Comparison of ENCODE assay signal across 8 cellular contexts in the genomic region with DNA sequence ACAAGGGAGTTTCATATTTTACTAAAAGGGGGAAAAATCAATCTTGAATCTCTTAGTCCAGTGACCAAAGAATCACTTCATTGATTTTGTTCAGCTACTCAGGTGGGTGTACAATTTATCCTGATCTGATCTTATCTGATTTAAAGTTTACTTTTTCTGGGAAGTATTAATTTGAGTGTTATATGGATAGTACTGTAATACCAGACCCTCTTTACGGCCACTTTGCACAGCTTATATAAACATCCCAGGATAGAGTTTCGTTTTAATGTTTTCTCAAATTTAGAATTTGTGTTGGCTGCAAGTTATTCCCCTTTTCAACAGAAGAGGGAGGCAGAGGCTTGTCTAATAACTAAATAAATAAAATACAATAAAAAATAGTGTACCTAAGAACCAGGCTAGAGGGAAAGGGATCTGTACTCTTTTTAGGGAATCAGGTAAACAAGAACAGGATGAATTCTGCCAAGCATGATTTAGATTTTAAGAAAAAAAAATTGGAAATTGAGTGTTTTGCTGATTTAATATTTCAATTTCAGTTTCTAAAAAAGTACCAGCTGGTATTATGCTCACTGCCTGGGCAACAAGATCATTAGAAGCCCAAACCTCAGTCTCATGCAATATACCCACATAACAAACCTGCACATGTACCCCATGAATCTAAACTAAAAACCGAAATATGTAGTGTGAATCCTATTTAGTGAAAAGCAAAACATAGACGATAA.
DNase-seq lines count a peak whose midpoint lies in the region; ATAC-seq, FAIRE-seq and TF ChIP-seq lines count a peak whose summit lies in the region.

No MANE protein-coding gene starts in this region.

- no peak for FAIRE-seq in GM12878 (lab: Jason Lieb, UNC)
- no peak for FAIRE-seq in small intestine (lab: Jason Lieb, UNC)

- TF ChIP-seq POLR2A in GM12878 (IDR thresholded peaks at IDR 0.05; ENCODE audit: low read depth, low read length), result no peak

- 23% methylated on average over 4 of the region's 4 CpGs for WGBS in GM12878 (ENCODE audit: insufficient coverage, insufficient replicate concordance, low lambda C conversion rate, missing lambda C conversion rate)
- WGBS in small intestine, 3 donors, result 49 to 52% (median 50%) methylated on average over 4 of the region's 4 CpGs

- no peak overlapping the region for H3K4me3 ChIP-seq in Loucy (ENCODE audit: low read length, poor library complexity, severe bottlenecking)
- H3K4me3 ChIP-seq in GM12878, result no peak overlapping the region
- H3K4me3 ChIP-seq in small intestine (ENCODE audit: low read depth in 1 of 2, low read length in 2 of 2), result no peak overlapping the region

- in situ Hi-C loops in GM12878 (cut with MboI), result loop anchor here (5.0 kb wide), 1 partner anchor 99 kb away; no protein-coding TSS in a partner anchor

- H3K27ac Mint-ChIP-seq in mesothelial cell of epicardium, result no peak overlapping the region

- no peak for TF ChIP-seq RAD21 in GM12878 (IDR thresholded peaks at IDR 0.05; ENCODE audit: insufficient read depth, low read depth, low read length)

- H3K9ac ChIP-seq in Loucy (ENCODE audit: low read depth, low read length, poor library complexity, severe bottlenecking), result no peak overlapping the region
- no peak overlapping the region for H3K9ac ChIP-seq in GM12878 (ENCODE audit: control insufficient read depth, insufficient read depth, low read length)

- no peak for ATAC-seq in GM12878

- TF ChIP-seq EP300 in GM12878 (IDR thresholded peaks at IDR 0.05; ENCODE audit: borderline replicate concordance in 1 of 2, control insufficient read depth in 1 of 2, low read depth in 2 of 2, low read length in 2 of 2), result no peak

- peaks cover 10% of the 10 kb centered on the region for H3K4me1 Mint-ChIP-seq in mesothelial cell of epicardium

- H3K9me3 Mint-ChIP-seq in mesothelial cell of epicardium, result no peaks in the 10 kb centered on the region

- H2AFZ ChIP-seq in Loucy (ENCODE audit: low read length), result no peak overlapping the region
- H2AFZ ChIP-seq in GM12878 (ENCODE audit: control insufficient read depth, low read depth, low read length), result no peak overlapping the region

- H3K27me3 Mint-ChIP-seq in mesothelial cell of epicardium (ENCODE audit: low read depth), result no peaks in the 10 kb centered on the region

- no peaks in the 10 kb centered on the region for H3K36me3 ChIP-seq in Loucy (ENCODE audit: insufficient read depth, low read length)
- no peaks in the 10 kb centered on the region for H3K36me3 ChIP-seq in GM12878 (ENCODE audit: control insufficient read depth in 2 of 2, insufficient read depth in 2 of 2, low read length in 1 of 2)
- H3K36me3 ChIP-seq in small intestine (ENCODE audit: control insufficient read depth in 2 of 2, insufficient read depth in 2 of 2, low read length in 2 of 2), result no peaks in the 10 kb centered on the region

- no peak overlapping the region for H3K4me2 ChIP-seq in Loucy (ENCODE audit: low read depth, low read length, poor library complexity, severe bottlenecking)
- no peak overlapping the region for H3K4me2 ChIP-seq in GM12878 (ENCODE audit: control insufficient read depth, insufficient read depth)

- H3K36me3 Mint-ChIP-seq in mesothelial cell of epicardium, result no peaks in the 10 kb centered on the region

- DNase-seq in DMS53 treated with DMSO at 0.1 percent for 48 hours (lab: John Stamatoyannopoulos, UW; ENCODE audit: unreplicated experiment) (peak; percentile 1), GM12878 (ENCODE audit: low read depth, low spot score) (no peak), mesothelial cell of epicardium (ENCODE audit: low spot score in 2 of 2, unreplicated experiment in 2 of 2) (no peak), NOMO-1 (lab: John Stamatoyannopoulos, UW; ENCODE audit: unreplicated experiment in 2 of 2) (no peak), LoVo (ENCODE audit: low spot score) (no peak), small intestine (no peak), T-helper 9 cell (no peak)

- H3K27ac ChIP-seq in GM12878 (ENCODE audit: control insufficient read depth, insufficient read depth) (no peak overlapping the region), small intestine (ENCODE audit: low read depth in 1 of 2, low read length in 1 of 2) (no peak overlapping the region)

- POLR2A ChIA-PET in GM12878 (lab: Charles Lee), result interaction anchor here (1.2 kb wide), 1 partner anchor 130 kb away, joined by 3 read pairs; a partner anchor contains a TSS

- RAD21 ChIA-PET in GM12878 (lab: Charles Lee; ENCODE audit: unreplicated experiment), result no interaction called here

- SMC1A ChIA-PET in GM12878 (lab: Charles Lee; ENCODE audit: uncharacterized antibody, unreplicated experiment), result no interaction called here

- no TSS peak for BruUV-seq in GM12878 (replicated peaks; lab: Mats Ljungman, UMichigan)

- peaks cover 10% of the 10 kb centered on the region for H3K4me1 ChIP-seq in Loucy (ENCODE audit: insufficient read depth, low read length, poor library complexity, severe bottlenecking)
- H3K4me1 ChIP-seq in GM12878 (ENCODE audit: control insufficient read depth, insufficient read depth, low read length), result no peaks in the 10 kb centered on the region
- H3K4me1 ChIP-seq in small intestine (ENCODE audit: control insufficient read depth in 2 of 2, insufficient read depth in 1 of 2, low read depth in 1 of 2, low read length in 1 of 2), result no peaks in the 10 kb centered on the region

- H3K9me3 ChIP-seq in Loucy (ENCODE audit: insufficient read depth, low read depth, low read length) (no peaks in the 10 kb centered on the region), GM12878 (replicated peaks; ENCODE audit: control insufficient read depth, insufficient read depth, low read length) (no peaks in the 10 kb centered on the region), small intestine (ENCODE audit: control insufficient read depth, low read depth) (no peaks in the 10 kb centered on the region)

- no peak overlapping the region for H3K4me3 Mint-ChIP-seq in mesothelial cell of epicardium

- H3K79me2 ChIP-seq in Loucy (ENCODE audit: insufficient read depth, low read length) (no peaks in the 10 kb centered on the region), GM12878 (ENCODE audit: control insufficient read depth, insufficient read depth, low read length) (no peaks in the 10 kb centered on the region)

- TF ChIP-seq CTCF in Loucy (conservative IDR thresholded peaks at IDR 0.05; ENCODE audit: low read length) (peak; percentile 60), GM12878 (IDR thresholded peaks at IDR 0.05 in 2 of 3, conservative IDR thresholded peaks at IDR 0.05 in 1 of 3; ENCODE audit: control insufficient read depth in 2 of 3, extremely low read depth in 1 of 3, insufficient read depth in 1 of 3, low read depth in 3 of 3, low read length in 3 of 3) (peak; percentile 23 to 33 (median 29); a peak in 4 of 6 replicates), mesothelial cell of epicardium (IDR thresholded peaks at IDR 0.05; ENCODE audit: unreplicated experiment) (peak; percentile 74)

- CTCF ChIA-PET in GM12878 (lab: Yijun Ruan, JAX), result interaction anchor here (1.0 to 8.2 kb wide), 4 partner anchors 8 to 104 kb away, joined by 3 to 85 read pairs (median 4); no protein-coding TSS in a partner anchor

- H3F3A ChIP-seq in Loucy (ENCODE audit: low read depth), result no peaks in the 10 kb centered on the region

- no peaks in the 10 kb centered on the region for H3K9me2 ChIP-seq in Loucy (replicated peaks; ENCODE audit: low read depth, low read length)

- intact Hi-C loops in GM12878 (cut with micrococcal nuclease; ENCODE audit: unreplicated experiment), result loop anchor here (5.0 kb wide), 1 partner anchor 539 kb away; no protein-coding TSS in a partner anchor

- H4K20me1 ChIP-seq in Loucy (ENCODE audit: insufficient read depth, low read length, poor library complexity, severe bottlenecking), result no peaks in the 10 kb centered on the region
- H4K20me1 ChIP-seq in GM12878 (ENCODE audit: control insufficient read depth, insufficient read depth), result no peaks in the 10 kb centered on the region

- no peaks in the 10 kb centered on the region for H3K27me3 ChIP-seq in Loucy (ENCODE audit: insufficient read depth, low read length, poor library complexity, severe bottlenecking)
- no peaks in the 10 kb centered on the region for H3K27me3 ChIP-seq in GM12878 (replicated peaks in 1 of 2; ENCODE audit: control insufficient read depth in 2 of 2, insufficient read depth in 2 of 2, low read length in 1 of 2)
- H3K27me3 ChIP-seq in small intestine (ENCODE audit: control insufficient read depth in 2 of 2, insufficient read depth in 2 of 2, low read length in 2 of 2), result no peaks in the 10 kb centered on the region

TF ChIP-seq in GM12878, 131 proteins besides CTCF, POLR2A, EP300 and RAD21 (continues in another document):
- no peak for TF ChIP-seq NFXL1 (IDR thresholded peaks at IDR 0.05; ENCODE audit: borderline replicate concordance)
- no peak for TF ChIP-seq IRF4 (IDR thresholded peaks at IDR 0.05; ENCODE audit: low read depth, low read length)
- TF ChIP-seq, protein P1, sequence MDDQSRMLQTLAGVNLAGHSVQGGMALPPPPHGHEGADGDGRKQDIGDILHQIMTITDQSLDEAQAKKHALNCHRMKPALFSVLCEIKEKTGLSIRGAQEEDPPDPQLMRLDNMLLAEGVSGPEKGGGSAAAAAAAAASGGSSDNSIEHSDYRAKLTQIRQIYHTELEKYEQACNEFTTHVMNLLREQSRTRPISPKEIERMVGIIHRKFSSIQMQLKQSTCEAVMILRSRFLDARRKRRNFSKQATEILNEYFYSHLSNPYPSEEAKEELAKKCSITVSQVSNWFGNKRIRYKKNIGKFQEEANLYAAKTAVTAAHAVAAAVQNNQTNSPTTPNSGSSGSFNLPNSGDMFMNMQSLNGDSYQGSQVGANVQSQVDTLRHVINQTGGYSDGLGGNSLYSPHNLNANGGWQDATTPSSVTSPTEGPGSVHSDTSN (IDR thresholded peaks at IDR 0.05; ENCODE audit: insufficient replicate concordance, low read depth, low read length), result no peak
- TF ChIP-seq FOXK2 (IDR thresholded peaks at IDR 0.05), result no peak
- TF ChIP-seq KAT2A (conservative IDR thresholded peaks at IDR 0.05; ENCODE audit: control insufficient read depth, low read depth, low read length), result no peak
